16 cellular contexts compared by ENCODE assay signal in genomic region chr6:141421378-141421777, GRCh38.
DNase-seq lines count a peak whose midpoint lies in the region; ATAC-seq and TF ChIP-seq lines count a peak whose summit lies in the region.
"Had no signal": no experiment of that assay in that cellular context is flagged by ENCODE, and none has a peak within 500 bp of the region (broad histone marks: within the 10 kb centered on the region; RNA-seq: fewer than 3 reads in every experiment).

No MANE protein-coding gene starts in this region.

- peaks cover 3 to 18% (median 12%) of the 10 kb centered on the region in 9 donors for H3K9me3 Mint-ChIP-seq in naive thymus-derived CD8-positive, alpha-beta T cell

- ATAC-seq in naive thymus-derived CD8-positive, alpha-beta T cell = no peak
- ATAC-seq in GM21576 (IDR thresholded peaks at IDR 0.05; ENCODE audit: unreplicated experiment) (no peak), GM19452 (IDR thresholded peaks at IDR 0.05; ENCODE audit: unreplicated experiment) (no peak)
- ATAC-seq: CD8-positive, alpha-beta T cell; left lobe of liver; T-cell had no signal

- no peak overlapping the region for H3K4me3 Mint-ChIP-seq in naive thymus-derived CD8-positive, alpha-beta T cell
- H3K4me3 Mint-ChIP-seq: activated CD4-positive, alpha-beta memory T cell treated with anti-CD3 and anti-CD28 coated beads for 36 hours; activated naive CD8-positive, alpha-beta T cell; CD8-positive, alpha-beta T cell; T-cell had no signal

- peaks cover 0 to 3% (median 0%) of the 10 kb centered on the region in 5 donors for H3K27me3 Mint-ChIP-seq in naive thymus-derived CD8-positive, alpha-beta T cell
- H3K27me3 Mint-ChIP-seq: activated CD4-positive, alpha-beta memory T cell treated with anti-CD3 and anti-CD28 coated beads for 36 hours; activated naive CD8-positive, alpha-beta T cell; T-cell had no signal

- H3K27ac Mint-ChIP-seq in naive thymus-derived CD8-positive, alpha-beta T cell = no peak overlapping the region
- H3K27ac Mint-ChIP-seq: activated CD4-positive, alpha-beta memory T cell treated with anti-CD3 and anti-CD28 coated beads for 36 hours; activated naive CD8-positive, alpha-beta T cell; CD8-positive, alpha-beta T cell; T-cell had no signal

- no peaks in the 10 kb centered on the region for H3K4me1 Mint-ChIP-seq in naive thymus-derived CD8-positive, alpha-beta T cell
- H3K4me1 Mint-ChIP-seq: T-cell had no signal

- H3K36me3 Mint-ChIP-seq in naive thymus-derived CD8-positive, alpha-beta T cell = peaks cover 0 to 12% (median under 1%) of the 10 kb centered on the region in 3 donors
- H3K36me3 Mint-ChIP-seq: CD8-positive, alpha-beta T cell had no signal

- POLR2A ChIA-PET in naive thymus-derived CD8-positive, alpha-beta T cell (lab: Charles Lee) = no interaction called here

- DNase-seq in AG20443 (ENCODE audit: low spot score) (peak; percentile 49), M059J (ENCODE audit: low read depth) (peak; percentile 94), choroid plexus epithelial cell (ENCODE audit: low read depth) (peak; percentile 89), kidney glomerular epithelial cell (lab: John Stamatoyannopoulos, UW) (peak; percentile 38), DMS 273 treated with DMSO at 0.1 percent for 48 hours (lab: John Stamatoyannopoulos, UW) (no peak)
- DNase-seq in naive thymus-derived CD8-positive, alpha-beta T cell = no peak
- DNase-seq: activated CD4-positive, alpha-beta memory T cell treated with anti-CD3 and anti-CD28 coated beads for 36 hours; CD8-positive, alpha-beta T cell; Karpas-422; NCI-H774; T-cell; upper lobe of left lung had no signal

- no peak overlapping the region for H3K4me3 ChIP-seq in choroid plexus epithelial cell (ENCODE audit: low read depth, low read length)
- H3K4me3 ChIP-seq: upper lobe of left lung had no signal

- TF ChIP-seq CTCF in choroid plexus epithelial cell (conservative IDR thresholded peaks at IDR 0.05; ENCODE audit: low read depth, low read length) = no peak

Comparison
In these comparisons a context has a peak if more than half of its experiments do, and no peak if none do; other contexts are left out.
1. DNase-seq: peak in AG20443 (single experiment), M059J (single experiment), choroid plexus epithelial cell (single experiment) and kidney glomerular epithelial cell (single experiment); none in naive thymus-derived CD8-positive, alpha-beta T cell (0 of 10) and DMS 273 treated with DMSO at 0.1 percent for 48 hours (single experiment).